11 cellular contexts compared by ENCODE assay signal in the genomic region with DNA sequence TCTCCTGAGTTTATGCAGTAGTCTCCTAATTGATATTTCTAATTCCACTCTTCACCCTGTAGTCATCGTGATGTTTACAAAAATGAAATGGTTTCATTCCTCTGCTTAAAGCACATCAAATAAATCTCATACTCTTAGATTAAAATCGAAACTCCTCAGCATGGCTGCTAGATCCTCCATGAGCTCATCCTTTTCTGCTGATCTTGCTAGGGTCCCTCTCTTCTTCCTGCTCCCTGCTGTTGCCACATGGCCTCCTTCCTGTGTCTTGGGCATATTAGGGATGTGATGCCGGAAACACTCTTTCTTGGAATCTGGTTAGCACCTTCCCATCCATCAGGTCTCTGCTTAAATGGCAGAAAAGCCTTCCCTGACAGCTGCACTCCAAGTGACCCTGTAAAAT.
"Had no signal": no experiment of that assay in that cellular context is flagged by ENCODE, and none has a peak within 500 bp of the region (broad histone marks: within the 10 kb centered on the region; RNA-seq: fewer than 3 reads in every experiment).

No MANE protein-coding gene starts in this region.

- DNase-seq: activated CD4-positive, alpha-beta T cell treated with anti-CD3 and anti-CD28 coated beads for 1 hour; activated gamma-delta T cell; caudate nucleus; effector memory CD4-positive, alpha-beta T cell; kidney; left ventricle myocardium superior; sigmoid colon; stimulated activated CD4-positive, alpha-beta T cell treated with anti-CD3 and anti-CD28 coated beads, Interleukin-2, amount 100 ng/mL, for 24 hours; stimulated activated naive B cell treated with anti-CD40 and anti-IgM and Interleukin-4, amounts not matched to agents 10 μg/mL and 1 μg/mL and 100 μg/mL, for 72 hours; transverse colon had no signal

- H3K27ac ChIP-seq: gastroesophageal sphincter, sigmoid colon, transverse colon had no signal

- H3K4me3 Mint-ChIP-seq: stimulated activated naive B cell treated with anti-CD40 and anti-IgM and Interleukin-4, amounts not matched to agents 10 μg/mL and 1 μg/mL and 100 μg/mL, for 72 hours had no signal

- H3K27me3 Mint-ChIP-seq: stimulated activated naive B cell treated with anti-CD40 and anti-IgM and Interleukin-4, amounts not matched to agents 10 μg/mL and 1 μg/mL and 100 μg/mL, for 72 hours had no signal

- H3K4me3 ChIP-seq: gastroesophageal sphincter, sigmoid colon, transverse colon had no signal

- H3K27ac Mint-ChIP-seq: stimulated activated naive B cell treated with anti-CD40 and anti-IgM and Interleukin-4, amounts not matched to agents 10 μg/mL and 1 μg/mL and 100 μg/mL, for 72 hours had no signal

- H3K9me3 ChIP-seq: gastroesophageal sphincter, sigmoid colon, transverse colon had no signal

- H3K9me3 Mint-ChIP-seq: stimulated activated naive B cell treated with anti-CD40 and anti-IgM and Interleukin-4, amounts not matched to agents 10 μg/mL and 1 μg/mL and 100 μg/mL, for 72 hours had no signal

- ATAC-seq: gastroesophageal sphincter; left ventricle myocardium superior; stimulated activated naive B cell treated with anti-CD40 and anti-IgM and Interleukin-4, amounts not matched to agents 10 μg/mL and 1 μg/mL and 100 μg/mL, for 72 hours had no signal

- H3K36me3 ChIP-seq: gastroesophageal sphincter, sigmoid colon, transverse colon had no signal

- H3K27me3 ChIP-seq: gastroesophageal sphincter, sigmoid colon, transverse colon had no signal
